ENCODE assay signal across 1 cellular context in the genomic region with DNA sequence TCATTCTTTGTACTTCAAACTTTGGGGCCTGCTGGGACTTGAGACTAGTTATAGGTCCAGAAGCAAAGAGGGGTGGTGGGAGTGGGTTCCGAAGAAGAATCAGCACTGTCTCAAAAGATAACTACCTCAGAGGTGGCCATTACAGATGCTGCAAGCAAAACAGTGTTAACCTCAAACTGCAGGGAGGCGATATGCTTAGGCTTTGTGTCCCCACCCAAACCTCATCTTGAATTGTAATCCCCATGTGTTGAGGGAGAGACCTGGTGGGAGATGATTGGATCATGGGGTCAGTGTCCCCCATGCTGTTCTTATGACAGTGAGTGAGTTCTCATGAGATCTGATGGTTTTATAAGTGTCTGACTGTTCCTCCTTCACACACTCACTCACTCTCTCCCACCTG.
TF ChIP-seq lines count a peak whose summit lies in the region.

No MANE protein-coding gene starts in this region.

TF ChIP-seq in K562, 482 proteins besides CTCF, POLR2A, EP300 and RAD21 (continued from another document):
- TF ChIP-seq, protein P1, sequence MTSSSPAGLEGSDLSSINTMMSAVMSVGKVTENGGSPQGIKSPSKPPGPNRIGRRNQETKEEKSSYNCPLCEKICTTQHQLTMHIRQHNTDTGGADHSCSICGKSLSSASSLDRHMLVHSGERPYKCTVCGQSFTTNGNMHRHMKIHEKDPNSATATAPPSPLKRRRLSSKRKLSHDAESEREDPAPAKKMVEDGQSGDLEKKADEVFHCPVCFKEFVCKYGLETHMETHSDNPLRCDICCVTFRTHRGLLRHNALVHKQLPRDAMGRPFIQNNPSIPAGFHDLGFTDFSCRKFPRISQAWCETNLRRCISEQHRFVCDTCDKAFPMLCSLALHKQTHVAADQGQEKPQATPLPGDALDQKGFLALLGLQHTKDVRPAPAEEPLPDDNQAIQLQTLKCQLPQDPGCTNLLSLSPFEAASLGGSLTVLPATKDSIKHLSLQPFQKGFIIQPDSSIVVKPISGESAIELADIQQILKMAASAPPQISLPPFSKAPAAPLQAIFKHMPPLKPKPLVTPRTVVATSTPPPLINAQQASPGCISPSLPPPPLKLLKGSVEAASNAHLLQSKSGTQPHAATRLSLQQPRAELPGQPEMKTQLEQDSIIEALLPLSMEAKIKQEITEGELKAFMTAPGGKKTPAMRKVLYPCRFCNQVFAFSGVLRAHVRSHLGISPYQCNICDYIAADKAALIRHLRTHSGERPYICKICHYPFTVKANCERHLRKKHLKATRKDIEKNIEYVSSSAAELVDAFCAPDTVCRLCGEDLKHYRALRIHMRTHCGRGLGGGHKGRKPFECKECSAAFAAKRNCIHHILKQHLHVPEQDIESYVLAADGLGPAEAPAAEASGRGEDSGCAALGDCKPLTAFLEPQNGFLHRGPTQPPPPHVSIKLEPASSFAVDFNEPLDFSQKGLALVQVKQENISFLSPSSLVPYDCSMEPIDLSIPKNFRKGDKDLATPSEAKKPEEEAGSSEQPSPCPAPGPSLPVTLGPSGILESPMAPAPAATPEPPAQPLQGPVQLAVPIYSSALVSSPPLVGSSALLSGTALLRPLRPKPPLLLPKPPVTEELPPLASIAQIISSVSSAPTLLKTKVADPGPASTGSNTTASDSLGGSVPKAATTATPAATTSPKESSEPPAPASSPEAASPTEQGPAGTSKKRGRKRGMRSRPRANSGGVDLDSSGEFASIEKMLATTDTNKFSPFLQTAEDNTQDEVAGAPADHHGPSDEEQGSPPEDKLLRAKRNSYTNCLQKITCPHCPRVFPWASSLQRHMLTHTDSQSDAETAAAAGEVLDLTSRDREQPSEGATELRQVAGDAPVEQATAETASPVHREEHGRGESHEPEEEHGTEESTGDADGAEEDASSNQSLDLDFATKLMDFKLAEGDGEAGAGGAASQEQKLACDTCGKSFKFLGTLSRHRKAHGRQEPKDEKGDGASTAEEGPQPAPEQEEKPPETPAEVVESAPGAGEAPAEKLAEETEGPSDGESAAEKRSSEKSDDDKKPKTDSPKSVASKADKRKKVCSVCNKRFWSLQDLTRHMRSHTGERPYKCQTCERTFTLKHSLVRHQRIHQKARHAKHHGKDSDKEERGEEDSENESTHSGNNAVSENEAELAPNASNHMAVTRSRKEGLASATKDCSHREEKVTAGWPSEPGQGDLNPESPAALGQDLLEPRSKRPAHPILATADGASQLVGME (CRISPR knock-in tag; IDR thresholded peaks at IDR 0.05) = no peak
- peak; percentile 86 for TF ChIP-seq CBFA2T3 (IDR thresholded peaks at IDR 0.05)
- TF ChIP-seq RBFOX2 (IDR thresholded peaks at IDR 0.05; ENCODE audit: low read depth, low read length) = no peak
- TF ChIP-seq XRCC5 (IDR thresholded peaks at IDR 0.05; ENCODE audit: low read depth, low read length) = no peak
